In the genomic region with DNA sequence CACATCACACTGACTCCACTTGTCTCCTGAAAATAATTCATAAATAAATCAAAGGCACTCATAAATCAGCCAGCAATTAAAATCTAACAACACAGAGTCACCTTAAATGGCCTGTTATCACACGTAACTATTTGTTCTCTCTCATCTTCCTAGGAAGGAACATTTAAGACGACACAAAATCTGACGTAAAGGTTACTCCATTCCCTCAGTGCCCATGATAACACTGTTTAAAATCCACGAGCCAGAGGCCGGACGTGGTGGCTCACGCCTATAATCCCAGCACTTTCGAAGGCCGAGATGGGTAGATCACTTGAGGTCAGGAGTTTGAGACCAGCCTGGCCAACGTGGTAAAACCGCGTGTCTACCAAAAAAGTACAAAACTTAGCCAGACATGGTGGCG, we compare ENCODE assay signal across 1 cellular context.
TF ChIP-seq lines count a peak whose summit lies in the region.

No MANE protein-coding gene starts in this region.

TF ChIP-seq in A549, 52 proteins besides CTCF, POLR2A, EP300 and RAD21 (continued from another document):
- TF ChIP-seq, protein P1, sequence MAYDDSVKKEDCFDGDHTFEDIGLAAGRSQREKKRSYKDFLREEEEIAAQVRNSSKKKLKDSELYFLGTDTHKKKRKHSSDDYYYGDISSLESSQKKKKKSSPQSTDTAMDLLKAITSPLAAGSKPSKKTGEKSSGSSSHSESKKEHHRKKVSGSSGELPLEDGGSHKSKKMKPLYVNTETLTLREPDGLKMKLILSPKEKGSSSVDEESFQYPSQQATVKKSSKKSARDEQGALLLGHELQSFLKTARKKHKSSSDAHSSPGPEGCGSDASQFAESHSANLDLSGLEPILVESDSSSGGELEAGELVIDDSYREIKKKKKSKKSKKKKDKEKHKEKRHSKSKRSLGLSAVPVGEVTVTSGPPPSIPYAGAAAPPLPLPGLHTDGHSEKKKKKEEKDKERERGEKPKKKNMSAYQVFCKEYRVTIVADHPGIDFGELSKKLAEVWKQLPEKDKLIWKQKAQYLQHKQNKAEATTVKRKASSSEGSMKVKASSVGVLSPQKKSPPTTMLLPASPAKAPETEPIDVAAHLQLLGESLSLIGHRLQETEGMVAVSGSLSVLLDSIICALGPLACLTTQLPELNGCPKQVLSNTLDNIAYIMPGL (CRISPR knock-in tag; IDR thresholded peaks at IDR 0.05; ENCODE audit: borderline replicate concordance) = no peak
- TF ChIP-seq TP53 (CRISPR knock-in tag; IDR thresholded peaks at IDR 0.05) = no peak
- TF ChIP-seq, protein P2, sequence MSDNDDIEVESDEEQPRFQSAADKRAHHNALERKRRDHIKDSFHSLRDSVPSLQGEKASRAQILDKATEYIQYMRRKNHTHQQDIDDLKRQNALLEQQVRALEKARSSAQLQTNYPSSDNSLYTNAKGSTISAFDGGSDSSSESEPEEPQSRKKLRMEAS (IDR thresholded peaks at IDR 0.05) = no peak
TF ChIP-seq in A549: peak in this region for 0.
